Comparison of ENCODE assay signal across 17 cellular contexts in genomic region chr13:32039488-32040013, GRCh38. TPM values are rescaled to one million over a fixed set of nuclear protein-coding genes. Genes with fewer than 3 reads are reported as not detected.
DNase-seq lines count a peak whose midpoint lies in the region; ATAC-seq and TF ChIP-seq lines count a peak whose summit lies in the region.
"Had no signal": no experiment of that assay in that cellular context is flagged by ENCODE, and none has a peak within 500 bp of the region (broad histone marks: within the 10 kb centered on the region; RNA-seq: fewer than 3 reads in every experiment).

No MANE protein-coding gene starts in this region.

- no peak for ATAC-seq in HG02759 (IDR thresholded peaks at IDR 0.05; ENCODE audit: unreplicated experiment)

- H3K4me1 ChIP-seq in tibial artery = peaks cover 0 to 80% (median 28%) of the 10 kb centered on the region in 4 donors

- DNase-seq in EH (ENCODE audit: low read depth) (peak; percentile 34), fibroblast of mammary gland (ENCODE audit: low read depth) (peak; percentile 28), tibial artery (no peak), NCI-H128 (lab: John Stamatoyannopoulos, UW; ENCODE audit: unreplicated experiment) (no peak), type B pancreatic cell (ENCODE audit: extremely low spot score, unreplicated experiment) (no peak)
- DNase-seq: EL, NCI-H1436, NCI-H2107, NCI-H345, NCI-H526 treated with DMSO at 0.1 percent for 48 hours had no signal

- no peaks in the 10 kb centered on the region for H3K36me3 ChIP-seq in tibial artery
- H3K36me3 ChIP-seq: BLaER1 treated with 17β-estradiol and CSF1 and Interleukin-3, amounts not matched to agents 10 nM and 100 nM; HAP-1; SJSA1 had no signal

- H3K36me3 Mint-ChIP-seq in type B pancreatic cell = no peaks in the 10 kb centered on the region
- H3K36me3 Mint-ChIP-seq: IgD-negative memory B cell had no signal

- no peak overlapping the region for H3K4me3 Mint-ChIP-seq in type B pancreatic cell
- H3K4me3 Mint-ChIP-seq: IgD-negative memory B cell had no signal

- no peak overlapping the region for H3K27ac Mint-ChIP-seq in type B pancreatic cell

- no peaks in the 10 kb centered on the region for H3K27me3 ChIP-seq in tibial artery
- H3K27me3 ChIP-seq: SJSA1 had no signal

- TF ChIP-seq CTCF in VCaP (conservative IDR thresholded peaks at IDR 0.05) (no peak), fibroblast of mammary gland (conservative IDR thresholded peaks at IDR 0.05; ENCODE audit: control insufficient read depth, insufficient read depth, low read depth, low read length) (no peak), tibial artery (IDR thresholded peaks at IDR 0.05) (no peak), type B pancreatic cell (conservative IDR thresholded peaks at IDR 0.05) (no peak)

- H3K4me1 Mint-ChIP-seq in type B pancreatic cell (ENCODE audit: unreplicated experiment) = peaks cover 16% of the 10 kb centered on the region

- intact Hi-C loops in tibial artery (cut with DNase I; ENCODE audit: low total_unique reads) = loop anchor here (10.0 kb wide), 1 partner anchor 75 kb away; no protein-coding TSS in a partner anchor

- H3K4me3 ChIP-seq in fibroblast of mammary gland (ENCODE audit: control insufficient read depth, low read depth, low read length) = no peak overlapping the region
- no peak overlapping the region for H3K4me3 ChIP-seq in tibial artery
- H3K4me3 ChIP-seq: BLaER1 treated with 17β-estradiol and CSF1 and Interleukin-3, amounts not matched to agents 10 nM and 100 nM; HAP-1; SJSA1 had no signal

- H3K27ac ChIP-seq in VCaP (peak overlapping the region; percentile 73), tibial artery (peak overlapping the region; percentile 24 to 55)
- H3K27ac ChIP-seq: BLaER1 treated with 17β-estradiol and CSF1 and Interleukin-3, amounts not matched to agents 10 nM and 100 nM; RWPE1; SJSA1 had no signal

- H3K9me3 Mint-ChIP-seq in type B pancreatic cell = no peaks in the 10 kb centered on the region

- H3K27me3 Mint-ChIP-seq in type B pancreatic cell = no peaks in the 10 kb centered on the region

- no peaks in the 10 kb centered on the region for H3K9me3 ChIP-seq in tibial artery
- H3K9me3 ChIP-seq: BLaER1 treated with 17β-estradiol and CSF1 and Interleukin-3, amounts not matched to agents 10 nM and 100 nM; HAP-1; SJSA1 had no signal

RNA-seq across cellular contexts. Expression of gene FRY, which starts 8.0 kb away (rescaled TPM):
- total RNA-seq in type B pancreatic cell (ENCODE audit: low replicate concordance) = 11.4 and 13.4 TPM in 2 replicates

Comparison
In these comparisons a context has a peak if more than half of its experiments do, and no peak if none do; other contexts are left out.
1. DNase-seq: peak in EH (single experiment) and fibroblast of mammary gland (single experiment); none in tibial artery (0 of 2), NCI-H128 (single experiment) and type B pancreatic cell (single experiment).